12 cellular contexts compared by ENCODE assay signal in genomic region chr3:173913397-173913796, GRCh38.
DNase-seq lines count a peak whose midpoint lies in the region; ATAC-seq lines count a peak whose summit lies in the region.
"Had no signal": no experiment of that assay in that cellular context is flagged by ENCODE, and none has a peak within 500 bp of the region (broad histone marks: within the 10 kb centered on the region; RNA-seq: fewer than 3 reads in every experiment).

No MANE protein-coding gene starts in this region.

- DNase-seq in CMK (ENCODE audit: low read depth) (peak; percentile 12), NCI-H226 (peak; percentile 69), caudate nucleus (lab: John Stamatoyannopoulos, UW) (peak in 10 of 61 donors; percentile 1 to 24 (median 10)), kidney tubule cell (ENCODE audit: low spot score) (peak; percentile 13), islet precursor cell (no peak), NCI-H2029 treated with DMSO at 0.1 percent for 48 hours (lab: John Stamatoyannopoulos, UW) (no peak)
- DNase-seq: activated CD8-positive, alpha-beta T cell treated with anti-CD3 and anti-CD28 coated beads, Interleukin-2, amount 10 ng/mL, durations not matched to agents 7 days and 5 days; Karpas-422; NCI-H510A treated with DMSO at 0.1 percent for 48 hours; stimulated activated CD4-positive, alpha-beta T cell treated with anti-CD3 and anti-CD28 coated beads, Interleukin-12 subunit alpha, Interleukin-12 subunit beta, amount 100 ng/mL, for 4 hours had no signal

- no peak for ATAC-seq in HG03045 (IDR thresholded peaks at IDR 0.05; ENCODE audit: unreplicated experiment)
- no peak for ATAC-seq in GM18870 (IDR thresholded peaks at IDR 0.05; ENCODE audit: unreplicated experiment)
- ATAC-seq: activated CD8-positive, alpha-beta T cell treated with anti-CD3 and anti-CD28 coated beads, Interleukin-2, amount 10 ng/mL, durations not matched to agents 7 days and 5 days had no signal

- H3K27ac ChIP-seq in caudate nucleus (ENCODE audit: low read depth, low read length), result peak overlapping the region; percentile 77

Comparison
In these comparisons a context has a peak if more than half of its experiments do, and no peak if none do; other contexts are left out.
1. DNase-seq: peak in CMK (single experiment), NCI-H226 (single experiment) and kidney tubule cell (single experiment); none in islet precursor cell (single experiment) and NCI-H2029 treated with DMSO at 0.1 percent for 48 hours (single experiment).